ENCODE assay signal across 28 cellular contexts in genomic region chr21:38531610-38532009, GRCh38. TPM values are rescaled to one million over a fixed set of nuclear protein-coding genes. Genes with fewer than 3 reads are reported as not detected.
DNase-seq lines count a peak whose midpoint lies in the region; ATAC-seq and TF ChIP-seq lines count a peak whose summit lies in the region.
"Had no signal": no experiment of that assay in that cellular context is flagged by ENCODE, and none has a peak within 500 bp of the region (broad histone marks: within the 10 kb centered on the region; RNA-seq: fewer than 3 reads in every experiment).

No MANE protein-coding gene starts in this region.

- H3K36me3 ChIP-seq in endodermal cell (ENCODE audit: control insufficient read depth, insufficient read depth, low read length) = no peaks in the 10 kb centered on the region
- H3K36me3 ChIP-seq: colonic mucosa, gastrocnemius medialis had no signal

- H3K27ac ChIP-seq in endodermal cell (ENCODE audit: low read depth, low read length) = no peak overlapping the region
- H3K27ac ChIP-seq: colonic mucosa, gastrocnemius medialis, skin epidermis had no signal

- TF ChIP-seq CTCF in endodermal cell (conservative IDR thresholded peaks at IDR 0.05) (no peak), nephron (IDR thresholded peaks at IDR 0.05; ENCODE audit: unreplicated experiment in 3 of 3) (no peak)

- ATAC-seq in left ventricle myocardium superior (peak; percentile 51), Right ventricle myocardium inferior (no peak), HG03469 (IDR thresholded peaks at IDR 0.05; ENCODE audit: unreplicated experiment) (no peak)
- ATAC-seq: activated CD8-positive, alpha-beta T cell treated with anti-CD3 and anti-CD28 coated beads, Interleukin-2, amount 10 ng/mL, durations not matched to agents 7 days and 5 days; gastrocnemius medialis; K562; natural killer cell; stimulated activated naive CD8-positive, alpha-beta T cell treated with anti-CD3 and anti-CD28 coated beads, Interleukin-15, Interleukin-2, amounts not matched to agents 100 U/mL and 50 U/mL, for 24 hours had no signal

- in situ Hi-C loops in G401 (cut with HindIII; ENCODE audit: low sequenced_read_pairs) = no loop called here

- no peaks in the 10 kb centered on the region for H3K27me3 ChIP-seq in endodermal cell (ENCODE audit: control insufficient read depth, insufficient read depth, low read length, poor library complexity, severe bottlenecking)
- H3K27me3 ChIP-seq: colonic mucosa, gastrocnemius medialis had no signal

- H3K27me3 Mint-ChIP-seq in endodermal cell (ENCODE audit: insufficient read depth) (no peaks in the 10 kb centered on the region), nephron (ENCODE audit: low read depth) (peaks cover 6% of the 10 kb centered on the region)

- H3K4me3 Mint-ChIP-seq in endodermal cell (no peak overlapping the region), nephron (no peak overlapping the region)
- H3K4me3 Mint-ChIP-seq: activated CD8-positive, alpha-beta T cell treated with anti-CD3 and anti-CD28 coated beads, Interleukin-2, amount 10 ng/mL, durations not matched to agents 7 days and 5 days; CD14-positive monocyte; natural killer cell had no signal

- H3K9ac ChIP-seq in endodermal cell (ENCODE audit: extremely low read depth, low read length, poor library complexity, severe bottlenecking) = no peak overlapping the region

- intact Hi-C loops in left ventricle myocardium superior (cut with micrococcal nuclease) = no loop called here
- intact Hi-C loops in Right ventricle myocardium inferior (cut with DNase I) = no loop called here

- 89 to 91% methylated on average over 5 of the region's 5 CpGs for WGBS in endodermal cell (ENCODE audit: insufficient coverage in 1 of 2, insufficient read length in 1 of 2), 2 experiments

- H3K9me3 Mint-ChIP-seq in endodermal cell = no peaks in the 10 kb centered on the region
- H3K9me3 Mint-ChIP-seq in nephron = no peaks in the 10 kb centered on the region
- H3K9me3 Mint-ChIP-seq: CD14-positive monocyte, natural killer cell had no signal

- H3K4me1 ChIP-seq in endodermal cell (ENCODE audit: control insufficient read depth, insufficient read depth, low read length) = no peaks in the 10 kb centered on the region
- H3K4me1 ChIP-seq: colonic mucosa, gastrocnemius medialis had no signal

- H3K36me3 Mint-ChIP-seq in endodermal cell (ENCODE audit: low read depth) (no peaks in the 10 kb centered on the region), nephron (ENCODE audit: low read depth) (no peaks in the 10 kb centered on the region)
- H3K36me3 Mint-ChIP-seq: CD14-positive monocyte, natural killer cell had no signal

- H3K27ac Mint-ChIP-seq in endodermal cell (peak overlapping the region; percentile 59), nephron (peak overlapping the region; percentile 33 to 70 (median 51))
- H3K27ac Mint-ChIP-seq: activated CD8-positive, alpha-beta T cell treated with anti-CD3 and anti-CD28 coated beads, Interleukin-2, amount 10 ng/mL, durations not matched to agents 7 days and 5 days; CD14-positive monocyte; natural killer cell; progenitor cell of endocrine pancreas had no signal

- peaks cover 2% of the 10 kb centered on the region for H3K4me1 Mint-ChIP-seq in endodermal cell
- peaks cover 14% of the 10 kb centered on the region for H3K4me1 Mint-ChIP-seq in nephron
- H3K4me1 Mint-ChIP-seq: CD14-positive monocyte, natural killer cell had no signal

- no peak overlapping the region for H3K4me3 ChIP-seq in endodermal cell (ENCODE audit: low read length)
- H3K4me3 ChIP-seq: colonic mucosa, gastrocnemius medialis, K562, skin epidermis had no signal

- DNase-seq in left ventricle myocardium superior (no peak), Right ventricle myocardium inferior (ENCODE audit: missing footprints) (no peak), endodermal cell (no peak), cerebellar cortex (ENCODE audit: low spot score) (no peak), NCI-H748 treated with DMSO at 0.1 percent for 48 hours (lab: John Stamatoyannopoulos, UW) (no peak), G401 (ENCODE audit: low spot score) (no peak)
- DNase-seq: 8988T; activated CD4-positive, CD25-positive, alpha-beta regulatory T cell treated with anti-CD3 and anti-CD28 coated beads, Interleukin-2, amount 50 U/mL, for 72 hours; activated CD8-positive, alpha-beta T cell treated with anti-CD3 and anti-CD28 coated beads, Interleukin-2, amount 10 ng/mL, durations not matched to agents 7 days and 5 days; activated naive CD4-positive, alpha-beta T cell treated with Interleukin-2 at 50 U/mL for 16 hours; activated T-cell treated with anti-CD3 and anti-CD28 coated beads, Interleukin-2, amount 50 U/mL, for 1 hour; colonic mucosa; gastrocnemius medialis; GDM1; GOT3; mesendoderm; natural killer cell; NCI-H146; NCI-H526 treated with DMSO at 0.1 percent for 48 hours; stimulated activated CD4-positive, alpha-beta T cell treated with anti-CD3 and anti-CD28 coated beads, Interleukin-2, amount 100 ng/mL, for 48 hours; stimulated activated naive CD8-positive, alpha-beta T cell treated with anti-CD3 and anti-CD28 coated beads, Interleukin-15, Interleukin-2, amounts not matched to agents 100 U/mL and 50 U/mL, for 24 hours; trophoblast cell had no signal

- H3K9me3 ChIP-seq in endodermal cell (ENCODE audit: control insufficient read depth, low read length) = no peaks in the 10 kb centered on the region
- H3K9me3 ChIP-seq: colonic mucosa, gastrocnemius medialis had no signal

RNA-seq across cellular contexts. Expression of gene ERG, which starts 33.3 kb away (rescaled TPM):
- total RNA-seq in left ventricle myocardium superior (19.3 TPM), Right ventricle myocardium inferior (18.1 TPM), endodermal cell (not detected)
- 0.75 TPM for polyA plus RNA-seq in endodermal cell (2013, experiment 1 of 2)
- 0.91 TPM for polyA plus RNA-seq in endodermal cell (2013, experiment 2 of 2)
- total RNA-seq in G401 (2014; rRNA removed; shearing (Covaris generic)) = not detected in 2 replicates
- total RNA-seq: activated CD8-positive, alpha-beta T cell treated with anti-CD3 and anti-CD28 coated beads, Interleukin-2, amount 10 ng/mL, durations not matched to agents 7 days and 5 days; K562; progenitor cell of endocrine pancreas had no signal

Comparison
In these comparisons a context has a peak if more than half of its experiments do, and no peak if none do; other contexts are left out.
1. RNA of gene ERG, which starts 33.3 kb away (total RNA-seq): 19.3 TPM in left ventricle myocardium superior (single experiment) and 18.1 TPM in Right ventricle myocardium inferior (single experiment); not detected in endodermal cell and not detected in G401; every median in the first group is over 10 times any median in the second.